11 cellular contexts compared by ENCODE assay signal in the genomic region with DNA sequence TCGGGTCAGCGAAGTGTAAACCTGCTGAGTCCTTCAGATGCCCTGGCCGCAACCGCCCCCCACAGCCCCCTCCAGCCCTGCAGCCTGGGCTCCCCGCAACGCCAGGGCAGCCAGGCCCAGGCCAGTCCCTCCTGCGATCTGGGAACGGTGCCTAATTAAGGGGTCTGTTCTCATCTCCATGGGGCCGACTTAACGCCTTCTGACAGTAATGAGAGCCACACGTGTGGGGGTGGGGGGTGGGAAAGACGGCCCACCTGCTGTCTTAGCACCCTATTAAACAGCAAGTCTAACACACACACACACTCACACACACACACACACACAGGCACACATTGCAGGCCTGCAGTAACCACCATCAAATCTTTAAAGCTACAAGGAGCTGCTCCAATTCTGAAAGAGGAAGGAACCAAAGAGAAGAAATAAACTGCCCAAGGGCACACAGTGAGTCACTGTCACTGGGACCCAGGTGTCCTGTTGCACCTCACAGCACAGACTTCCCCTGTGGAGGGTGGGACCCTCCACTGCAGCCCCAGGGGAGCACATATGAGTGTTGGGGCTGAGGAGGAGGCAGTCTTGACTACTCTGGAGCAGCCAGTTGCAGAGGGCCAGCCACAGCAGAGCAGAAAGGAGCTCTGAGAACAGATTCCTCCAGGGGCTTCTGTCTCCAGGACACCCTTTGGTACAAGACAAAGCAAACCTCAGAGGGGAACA. TPM values are rescaled to one million over a fixed set of nuclear protein-coding genes. Genes with fewer than 3 reads are reported as not detected.
DNase-seq lines count a peak whose midpoint lies in the region; ATAC-seq and TF ChIP-seq lines count a peak whose summit lies in the region.
"Had no signal": no experiment of that assay in that cellular context is flagged by ENCODE, and none has a peak within 500 bp of the region (broad histone marks: within the 10 kb centered on the region; RNA-seq: fewer than 3 reads in every experiment).

No MANE protein-coding gene starts in this region.

- H3K27ac ChIP-seq in right cardiac atrium (ENCODE audit: low read length), result no peak overlapping the region

- no peak overlapping the region for H3K4me3 ChIP-seq in lower leg skin (ENCODE audit: low read depth, poor library complexity, severe bottlenecking)
- no peak overlapping the region for H3K4me3 ChIP-seq in right cardiac atrium (ENCODE audit: low read length)

- peaks cover 60% of the 10 kb centered on the region for H3K27me3 Mint-ChIP-seq in T-helper 17 cell

- peak overlapping the region; percentile 70 for H3K27ac Mint-ChIP-seq in T-helper 17 cell

- no peak overlapping the region for H3K4me3 Mint-ChIP-seq in T-helper 17 cell
- H3K4me3 Mint-ChIP-seq: CD8-positive, alpha-beta memory T cell had no signal

- no peak for TF ChIP-seq CTCF in lower leg skin (IDR thresholded peaks at IDR 0.05)

- H3K27me3 ChIP-seq in right cardiac atrium (ENCODE audit: control insufficient read depth, insufficient read depth), result no peaks in the 10 kb centered on the region

- 72 to 77% methylated on average over 10 to 12 of the region's 12 CpGs for WGBS in lower leg skin, 2 donors
- 67% methylated on average over 12 of the region's 12 CpGs for WGBS in right cardiac atrium

- H3K9me3 ChIP-seq in T-helper 17 cell (ENCODE audit: control insufficient read depth, low read length, poor library complexity, severe bottlenecking), result no peaks in the 10 kb centered on the region
- H3K9me3 ChIP-seq in right cardiac atrium (ENCODE audit: control insufficient read depth, low read length), result no peaks in the 10 kb centered on the region

- peaks cover 13% of the 10 kb centered on the region for H3K4me1 Mint-ChIP-seq in T-helper 17 cell

- no peak for TF ChIP-seq POLR2A in lower leg skin (IDR thresholded peaks at IDR 0.05)

- intact Hi-C loops in lower leg skin (cut with DNase I; ENCODE audit: low total_unique reads), result no loop called here
- intact Hi-C loops in right cardiac atrium (cut with DNase I), result no loop called here

- ATAC-seq in GM18858 (IDR thresholded peaks at IDR 0.05; ENCODE audit: unreplicated experiment) (peak; percentile 38), T-helper 17 cell (peak; percentile 56), right cardiac atrium (no peak)

- no peaks in the 10 kb centered on the region for H3K4me1 ChIP-seq in right cardiac atrium (ENCODE audit: control insufficient read depth, insufficient read depth, low read length)

- H3K36me3 Mint-ChIP-seq in T-helper 17 cell (ENCODE audit: low read depth), result peaks cover 2% of the 10 kb centered on the region
- H3K36me3 Mint-ChIP-seq: CD8-positive, alpha-beta memory T cell had no signal

- peak; percentile 88 for DNase-seq in AML-193 (lab: John Stamatoyannopoulos, UW)
- peak; percentile 65 for DNase-seq in KG1 (lab: John Stamatoyannopoulos, UW)
- no peak for DNase-seq in T-helper 17 cell
- DNase-seq in lower leg skin (ENCODE audit: low spot score in 2 of 2), result no peak
- DNase-seq in activated CD4-positive, alpha-beta T cell treated with anti-CD3 and anti-CD28 coated beads, Interleukin-2, amount 50 U/mL, for 1 hour, result no peak
- DNase-seq in DMS 273 treated with DMSO at 0.1 percent for 48 hours (lab: John Stamatoyannopoulos, UW), result no peak
- no peak for DNase-seq in right cardiac atrium
- DNase-seq: foreskin melanocyte, mesendoderm had no signal

RNA-seq across cellular contexts. Expression of gene HES1, which starts 31.8 kb away (rescaled TPM):
- 1 to 10 TPM; 2.4 to 3.1 TPM for total RNA-seq in T-helper 17 cell
- total RNA-seq in lower leg skin, result 100 to 1,000 TPM; 145 to 366 (median 315) TPM
- total RNA-seq in right cardiac atrium, result 10 to 100 TPM; 22.8 to 59.5 (median 27.8) TPM
- 31.1 TPM for polyA plus RNA-seq in right cardiac atrium
- total RNA-seq: CD8-positive, alpha-beta memory T cell had no signal
- polyA plus RNA-seq: CD8-positive, alpha-beta memory T cell had no signal

Comparison
In these comparisons a context has a peak if more than half of its experiments do, and no peak if none do; other contexts are left out.
1. DNase-seq: peak in AML-193 (2 of 2) and KG1 (single experiment); none in T-helper 17 cell (0 of 3), lower leg skin (0 of 2), activated CD4-positive, alpha-beta T cell treated with anti-CD3 and anti-CD28 coated beads, Interleukin-2, amount 50 U/mL, for 1 hour (single experiment), DMS 273 treated with DMSO at 0.1 percent for 48 hours (single experiment) and right cardiac atrium (0 of 3).
2. ATAC-seq: peak in GM18858 (single experiment) and T-helper 17 cell (single experiment); none in right cardiac atrium (0 of 2).
3. RNA of gene HES1, which starts 31.8 kb away (total RNA-seq): 145 to 366 TPM in lower leg skin and 22.8 to 59.5 TPM in right cardiac atrium; 2.4 to 3.1 TPM in T-helper 17 cell; every median in the first group is over 4 times any median in the second.